Comparison of ENCODE assay signal across 8 cellular contexts in genomic region chr19:17302391-17303166, GRCh38. TPM values are rescaled to one million over a fixed set of nuclear protein-coding genes. Genes with fewer than 3 reads are reported as not detected.
DNase-seq lines count a peak whose midpoint lies in the region; ATAC-seq and TF ChIP-seq lines count a peak whose summit lies in the region.

No MANE protein-coding gene starts in this region.

- intact Hi-C loops in stomach (cut with DNase I; ENCODE audit: low total_unique reads), result no loop called here

- H3K4me3 ChIP-seq in BJ (ENCODE audit: low read depth, low read length) (peak overlapping the region; percentile 84), stomach (peak overlapping the region; percentile 61 to 89 (median 72))
- H3K4me3 ChIP-seq in Jurkat, Clone E6-1 (ENCODE audit: low read length), result peak overlapping the region; percentile 62

- peak overlapping the region; percentile 68 for H3K4me3 Mint-ChIP-seq in activated naive CD8-positive, alpha-beta T cell
- H3K4me3 Mint-ChIP-seq in immature natural killer cell, result peak overlapping the region; percentile 54 to 83 (median 78)

- H3K36me3 ChIP-seq in BJ (ENCODE audit: control insufficient read depth, insufficient read depth, low read length) (peaks cover 1% of the 10 kb centered on the region), stomach (peaks cover 0 to 30% (median 17%) of the 10 kb centered on the region in 4 donors)

- no peak for DNase-seq in BJ (ENCODE audit: low read depth)
- no peak for DNase-seq in Jurkat, Clone E6-1 (ENCODE audit: low read depth, low spot score)
- no peak for DNase-seq in immature natural killer cell
- DNase-seq in stomach, result no peak
- no peak for DNase-seq in retina

- 11 to 44% (median 15%) methylated on average over 4 to 29 of the region's 29 CpGs for WGBS in stomach, 5 donors

- no peak overlapping the region for H3K27ac Mint-ChIP-seq in activated naive CD8-positive, alpha-beta T cell
- H3K27ac Mint-ChIP-seq in immature natural killer cell, result peak overlapping the region in 2 of 6 donors; percentile 17 to 52

- peak overlapping the region; percentile 66 to 92 (median 90) for H3K27ac ChIP-seq in stomach

- TF ChIP-seq CTCF in BJ (IDR thresholded peaks at IDR 0.05; ENCODE audit: insufficient read depth, low read depth, low read length) (no peak), stomach (IDR thresholded peaks at IDR 0.05) (no peak)

- H3K9me3 ChIP-seq in stomach, result peaks cover 0 to 5% (median 0%) of the 10 kb centered on the region in 4 donors

- no peaks in the 10 kb centered on the region for H3K36me3 Mint-ChIP-seq in activated naive CD8-positive, alpha-beta T cell
- peaks cover 0 to 4% (median 0%) of the 10 kb centered on the region in 3 donors for H3K36me3 Mint-ChIP-seq in immature natural killer cell

- ATAC-seq in GM21619 (IDR thresholded peaks at IDR 0.05; ENCODE audit: unreplicated experiment) (no peak), HG03565 (IDR thresholded peaks at IDR 0.05; ENCODE audit: unreplicated experiment) (no peak)

- H3K4me1 Mint-ChIP-seq in activated naive CD8-positive, alpha-beta T cell (ENCODE audit: low read depth), result peaks cover 25% of the 10 kb centered on the region
- peaks cover 36 to 40% of the 10 kb centered on the region in 2 donors for H3K4me1 Mint-ChIP-seq in immature natural killer cell

- CTCF ChIA-PET in BJ (lab: Yijun Ruan, JAX), result interaction anchor here (1.0 to 5.0 kb wide), 5 partner anchors 9 to 171 kb away, joined by 3 to 52 read pairs (median 4); no protein-coding TSS in a partner anchor

- H3K4me1 ChIP-seq in stomach, result peaks cover 21 to 70% (median 57%) of the 10 kb centered on the region in 4 donors

- no peaks in the 10 kb centered on the region for H3K27me3 ChIP-seq in BJ (ENCODE audit: control insufficient read depth, insufficient read depth, low read length)
- H3K27me3 ChIP-seq in stomach, result no peaks in the 10 kb centered on the region

- POLR2A ChIA-PET in BJ (lab: Charles Lee), result interaction anchor here (0.5 kb wide), 1 partner anchor 103 kb away, joined by 3 read pairs; the partner anchor contains the start of gene BST2

- TF ChIP-seq POLR2A in stomach (IDR thresholded peaks at IDR 0.05), result no peak

- TF ChIP-seq EP300 in stomach (IDR thresholded peaks at IDR 0.05), result no peak

- no peaks in the 10 kb centered on the region for H3K9me3 Mint-ChIP-seq in activated naive CD8-positive, alpha-beta T cell (ENCODE audit: low read depth)
- no peaks in the 10 kb centered on the region for H3K9me3 Mint-ChIP-seq in immature natural killer cell

- H3K27me3 Mint-ChIP-seq in activated naive CD8-positive, alpha-beta T cell, result no peaks in the 10 kb centered on the region
- peaks cover 0 to 6% (median 3%) of the 10 kb centered on the region in 3 donors for H3K27me3 Mint-ChIP-seq in immature natural killer cell (ENCODE audit: low read depth in 3 of 3)

RNA-seq across cellular contexts. Expression of gene ABHD8, which starts 0.6 kb away (rescaled TPM):
- polyA plus RNA-seq in BJ (2011; rRNA removed) (7.1 and 11.0 TPM in 2 replicates), immature natural killer cell (10 to 100 TPM in 1 of 3 donors, 1 to 10 TPM in 2; 7.5 to 10.3 (median 8.3) TPM), stomach (10 to 100 TPM in 1 of 3 donors, 1 to 10 TPM in 2; 8.0 to 12.0 (median 9.8) TPM)
- polyA minus RNA-seq in BJ (2011; rRNA and poly(A)+ RNA removed), result 5.4 and 7.4 TPM in 2 replicates
- polyA plus RNA-seq in Jurkat, Clone E6-1 (2012; ENCODE audit: insufficient read depth, insufficient read length), result 11.7 TPM
- 10 to 100 TPM in 3 of 5 donors, 1 to 10 TPM in 2; 4.9 to 28.1 (median 15.2) TPM for total RNA-seq in stomach

RNA-seq across cellular contexts. Expression of gene MRPL34, which starts 3.1 kb away (rescaled TPM):
- polyA plus RNA-seq in BJ (2011; rRNA removed), result 19.9 and 26.3 TPM in 2 replicates
- polyA minus RNA-seq in BJ (2011; rRNA and poly(A)+ RNA removed), result 4.7 and 4.9 TPM in 2 replicates
- polyA plus RNA-seq in Jurkat, Clone E6-1 (2012; ENCODE audit: insufficient read depth, insufficient read length), result 152 TPM
- polyA plus RNA-seq in immature natural killer cell, result 100 to 1,000 TPM; 189 to 270 (median 197) TPM
- total RNA-seq in stomach, result 100 to 1,000 TPM in 3 of 5 donors, 10 to 100 TPM in 1, 1 to 10 TPM in 1; 6.6 to 167 (median 142) TPM
- 100 to 1,000 TPM; 161 to 200 (median 192) TPM for polyA plus RNA-seq in stomach

RNA-seq across cellular contexts. Expression of gene DDA1, which starts 6.8 kb away (rescaled TPM):
- polyA plus RNA-seq in BJ (2011; rRNA removed) (52.7 and 55.6 TPM in 2 replicates), immature natural killer cell (10 to 100 TPM; 30.0 to 48.6 (median 40.6) TPM), stomach (10 to 100 TPM; 30.8 to 63.7 (median 48.1) TPM)
- 15.5 and 17.8 TPM in 2 replicates for polyA minus RNA-seq in BJ (2011; rRNA and poly(A)+ RNA removed)
- polyA plus RNA-seq in Jurkat, Clone E6-1 (2012; ENCODE audit: insufficient read depth, insufficient read length), result 89.4 TPM
- total RNA-seq in stomach, result 10 to 100 TPM in 4 of 5 donors, 1 to 10 TPM in 1; 2.2 to 56.0 (median 21.4) TPM

RNA-seq across cellular contexts. Expression of gene ANKLE1, which starts 20.9 kb away (rescaled TPM):
- polyA plus RNA-seq in BJ (2011; rRNA removed) (0.18 and 0.38 TPM in 2 replicates), immature natural killer cell (not detected), stomach (under 1 TPM in 1 of 3 donors, not detected in 2; 0.63 TPM)
- 0.36 and 0.76 TPM in 2 replicates for polyA minus RNA-seq in BJ (2011; rRNA and poly(A)+ RNA removed)
- 7.3 TPM for polyA plus RNA-seq in Jurkat, Clone E6-1 (2012; ENCODE audit: insufficient read depth, insufficient read length)
- under 1 TPM in 1 of 5 donors, not detected in 4; 0.18 TPM for total RNA-seq in stomach

RNA-seq across cellular contexts. Expression of gene ANO8, which starts 32.1 kb away (rescaled TPM):
- 1.3 and 1.9 TPM in 2 replicates for polyA plus RNA-seq in BJ (2011; rRNA removed)
- 1.7 and 2.3 TPM in 2 replicates for polyA minus RNA-seq in BJ (2011; rRNA and poly(A)+ RNA removed)
- 11.2 TPM for polyA plus RNA-seq in Jurkat, Clone E6-1 (2012; ENCODE audit: insufficient read depth, insufficient read length)
- polyA plus RNA-seq in immature natural killer cell, result under 1 TPM; 0.06 to 0.40 (median 0.12) TPM
- 10 to 100 TPM in 4 of 5 donors, 1 to 10 TPM in 1; 2.9 to 37.9 (median 23.0) TPM for total RNA-seq in stomach
- polyA plus RNA-seq in stomach, result 1 to 10 TPM; 1.1 to 5.1 (median 3.6) TPM
